ENCODE assay signal across 13 cellular contexts in genomic region chr3:113147608-113148306, GRCh38.
DNase-seq lines count a peak whose midpoint lies in the region; ATAC-seq and TF ChIP-seq lines count a peak whose summit lies in the region.
"Had no signal": no experiment of that assay in that cellular context is flagged by ENCODE, and none has a peak within 500 bp of the region (broad histone marks: within the 10 kb centered on the region; RNA-seq: fewer than 3 reads in every experiment).

No MANE protein-coding gene starts in this region.

- peak overlapping the region; percentile 81 for H4K8ac ChIP-seq in trophoblast cell (ENCODE audit: low read depth, low read length)

- peak overlapping the region; percentile 77 for H4K12ac ChIP-seq in trophoblast cell (ENCODE audit: low read depth, low read length)

- DNase-seq in Right ventricle myocardium inferior (ENCODE audit: missing footprints) (no peak), cardiac septum (ENCODE audit: low spot score) (no peak), foreskin keratinocyte (no peak), trophoblast cell (no peak), DMS153 treated with DMSO at 0.1 percent for 48 hours (lab: John Stamatoyannopoulos, UW; ENCODE audit: unreplicated experiment) (no peak)
- no peak for DNase-seq in effector CD8-positive, alpha-beta T cell (lab: John Stamatoyannopoulos, UW)
- DNase-seq: activated CD4-positive, alpha-beta T cell treated with anti-CD3 and anti-CD28 coated beads for 1 hour; activated naive CD8-positive, alpha-beta T cell treated with anti-CD3 and anti-CD28 coated beads, Interleukin-2, amount 50 U/mL, for 24 hours; OCI-M1; T-helper 1 cell had no signal

- peak overlapping the region; percentile 91 for H2BK12ac ChIP-seq in trophoblast cell (ENCODE audit: low read length)

- H3K18ac ChIP-seq in trophoblast cell (ENCODE audit: low read length) = peak overlapping the region; percentile 85

- H2BK5ac ChIP-seq in trophoblast cell (ENCODE audit: low read depth, low read length, poor library complexity) = peak overlapping the region; percentile 98

- no peaks in the 10 kb centered on the region for H3K36me3 ChIP-seq in trophoblast cell (ENCODE audit: control insufficient read depth in 1 of 2, insufficient read depth in 2 of 2, low read length in 2 of 2)

- ATAC-seq in Right ventricle myocardium inferior (peak; percentile 57), foreskin keratinocyte (peak; percentile 13), GM19395 (IDR thresholded peaks at IDR 0.05; ENCODE audit: unreplicated experiment) (no peak), GM21737 (IDR thresholded peaks at IDR 0.05; ENCODE audit: unreplicated experiment) (no peak)
- ATAC-seq: activated naive CD8-positive, alpha-beta T cell treated with anti-CD3 and anti-CD28 coated beads, Interleukin-2, amount 50 U/mL, for 24 hours; HCT116 had no signal

- intact Hi-C loops in Right ventricle myocardium inferior (cut with DNase I) (no loop called here), cardiac septum (cut with DNase I) (loop anchor here (5.0 kb wide), 1 partner anchor 95 kb away; no protein-coding TSS in a partner anchor)

- H3K9me3 ChIP-seq in trophoblast cell (ENCODE audit: insufficient read depth, low read depth, low read length) = no peaks in the 10 kb centered on the region

- peak overlapping the region; percentile 77 for H3K14ac ChIP-seq in trophoblast cell (ENCODE audit: low read length)

- no peaks in the 10 kb centered on the region for H3K27me3 ChIP-seq in foreskin keratinocyte
- H3K27me3 ChIP-seq in trophoblast cell (ENCODE audit: insufficient read depth, low read length) = no peaks in the 10 kb centered on the region

- WGBS in trophoblast cell (ENCODE audit: extremely low coverage, insufficient coverage, insufficient read length) = 100% methylated on average over 5 of the region's 9 CpGs

- peak overlapping the region; percentile 95 for H2BK120ac ChIP-seq in trophoblast cell (ENCODE audit: insufficient read depth, low read length, poor library complexity)

- H3K9ac ChIP-seq in trophoblast cell (ENCODE audit: low read length) = no peak overlapping the region

- peaks cover 33% of the 10 kb centered on the region for H3K79me1 ChIP-seq in trophoblast cell (ENCODE audit: low read length)

- H3K4me3 ChIP-seq in trophoblast cell (ENCODE audit: low read depth, low read length) = no peak overlapping the region

- peak overlapping the region; percentile 35 for H3K4me2 ChIP-seq in trophoblast cell (ENCODE audit: low read length)

- H3K79me2 ChIP-seq in trophoblast cell (ENCODE audit: control insufficient read depth, insufficient read depth, low read length, poor library complexity) = peaks cover 2% of the 10 kb centered on the region

- H3K27ac ChIP-seq in foreskin keratinocyte = no peak overlapping the region
- H3K27ac ChIP-seq in trophoblast cell (ENCODE audit: low read depth, low read length) = peak overlapping the region; percentile 98

- H2AK5ac ChIP-seq in trophoblast cell (ENCODE audit: low read length) = peak overlapping the region; percentile 87

- H4K91ac ChIP-seq in trophoblast cell (ENCODE audit: low read depth, low read length) = peak overlapping the region; percentile 98

- peak overlapping the region; percentile 60 for H2AFZ ChIP-seq in trophoblast cell (ENCODE audit: insufficient read depth, low read length, poor library complexity)

- H3K23ac ChIP-seq in trophoblast cell (ENCODE audit: low read length) = no peak overlapping the region

- peaks cover 11% of the 10 kb centered on the region for H3K4me1 ChIP-seq in foreskin keratinocyte
- H3K4me1 ChIP-seq in trophoblast cell (ENCODE audit: control insufficient read depth in 1 of 2, insufficient read depth in 2 of 2, low read length in 2 of 2) = peaks cover 22 to 32% of the 10 kb centered on the region in 2 experiments

- peak overlapping the region; percentile 81 for H3K4ac ChIP-seq in trophoblast cell (ENCODE audit: low read depth, low read length)

- TF ChIP-seq CTCF in foreskin keratinocyte (conservative IDR thresholded peaks at IDR 0.05) = no peak

Comparison
In these comparisons a context has a peak if more than half of its experiments do, and no peak if none do; other contexts are left out.
1. ATAC-seq: peak in Right ventricle myocardium inferior (single experiment) and foreskin keratinocyte (single experiment); none in GM19395 (single experiment) and GM21737 (single experiment).